ENCODE assay signal across 1 cellular context in genomic region chr14:99945732-99946651, GRCh38.
TF ChIP-seq lines count a peak whose summit lies in the region.

No MANE protein-coding gene starts in this region.

TF ChIP-seq in GM12878, 131 proteins besides CTCF, POLR2A, EP300 and RAD21 (continued from another document):
- no peak for TF ChIP-seq ZNF592 (IDR thresholded peaks at IDR 0.05)
- no peak for TF ChIP-seq BCL3 (IDR thresholded peaks at IDR 0.05; ENCODE audit: borderline replicate concordance, insufficient read depth, low read depth, low read length, poor library complexity, severe bottlenecking)
- TF ChIP-seq RUNX3 (IDR thresholded peaks at IDR 0.05; ENCODE audit: low read length) = peak; percentile 36; the same call in 1 of the 2 replicates
- TF ChIP-seq NRF1 (conservative IDR thresholded peaks at IDR 0.05; ENCODE audit: low read depth, low read length) = no peak
- 0 out of 4 replicates have a peak, but pooled peaks of 1 of the 2 experiments have one; percentile 25 for TF ChIP-seq IKZF2 (IDR thresholded peaks at IDR 0.05)
- no peak; a peak in 1 of 4 replicates for TF ChIP-seq BHLHE40 (IDR thresholded peaks at IDR 0.05; ENCODE audit: borderline replicate concordance in 1 of 2, low read depth in 2 of 2, low read length in 1 of 2)
- no peak for TF ChIP-seq DPF2 (IDR thresholded peaks at IDR 0.05)
- TF ChIP-seq PAX5 (IDR thresholded peaks at IDR 0.05; ENCODE audit: borderline replicate concordance, low read depth, low read length) = no peak
- no peak for TF ChIP-seq MEF2B (IDR thresholded peaks at IDR 0.05; ENCODE audit: partially characterized antibody, poor library complexity, severe bottlenecking)
- no peak for TF ChIP-seq YY1 (IDR thresholded peaks at IDR 0.05; ENCODE audit: low read depth, low read length)
TF ChIP-seq in GM12878: peak in this region for 11.
